In the genomic region with DNA sequence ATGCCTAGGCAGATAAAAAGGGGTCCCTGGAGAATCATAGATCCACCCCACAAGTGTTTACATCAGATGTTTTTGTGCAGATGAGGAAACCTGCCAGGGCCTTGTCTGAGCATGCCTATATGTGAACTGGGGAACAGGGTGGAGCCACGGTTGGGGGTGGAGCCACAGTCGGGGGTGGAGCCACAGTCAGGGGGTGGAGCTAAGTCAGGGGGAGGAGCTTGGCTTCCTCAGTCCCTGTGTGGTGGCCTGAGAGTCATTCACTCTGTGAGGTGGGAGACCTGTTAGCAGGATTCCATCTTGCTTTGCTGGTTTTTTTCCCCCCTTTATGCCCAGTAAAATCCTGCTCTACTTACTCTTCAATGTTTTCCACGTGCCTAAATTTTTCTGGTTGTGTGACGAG, we compare ENCODE assay signal across 11 cellular contexts. TPM values are rescaled to one million over a fixed set of nuclear protein-coding genes. Genes with fewer than 3 reads are reported as not detected.
DNase-seq lines count a peak whose midpoint lies in the region; ATAC-seq, FAIRE-seq and TF ChIP-seq lines count a peak whose summit lies in the region.
"Had no signal": no experiment of that assay in that cellular context is flagged by ENCODE, and none has a peak within 500 bp of the region (broad histone marks: within the 10 kb centered on the region; RNA-seq: fewer than 3 reads in every experiment).

No MANE protein-coding gene starts in this region.

- peak overlapping the region; percentile 9; the same call in 1 of the 2 replicates for H3K9ac ChIP-seq in iPS-20b (ENCODE audit: low read depth, low read length)
- no peak overlapping the region for H3K9ac ChIP-seq in kidney (ENCODE audit: low read length in 2 of 2)
- H3K9ac ChIP-seq: BLaER1 treated with 17β-estradiol and CSF1 and Interleukin-3, amounts not matched to agents 10 nM and 100 nM had no signal

- H3K27ac ChIP-seq in iPS-20b (ENCODE audit: low read length) (peak overlapping the region; percentile 11), kidney (ENCODE audit: low read depth in 2 of 2, low read length in 2 of 2) (no peak overlapping the region), prostate gland (no peak overlapping the region)
- H3K27ac ChIP-seq: BLaER1 treated with 17β-estradiol and CSF1 and Interleukin-3, amounts not matched to agents 10 nM and 100 nM had no signal

- TF ChIP-seq POLR2A in prostate gland (IDR thresholded peaks at IDR 0.05), result no peak

- H3K4me1 ChIP-seq in BE2C (no peaks in the 10 kb centered on the region), iPS-20b (ENCODE audit: insufficient read depth, low read length) (peaks cover 39% of the 10 kb centered on the region), kidney (ENCODE audit: control insufficient read depth in 1 of 2, insufficient read depth in 1 of 2, low read depth in 1 of 2, low read length in 2 of 2) (peaks cover 0 to 3% of the 10 kb centered on the region in 2 donors), prostate gland (replicated peaks) (no peaks in the 10 kb centered on the region)

- ATAC-seq in HG02623 (IDR thresholded peaks at IDR 0.05; ENCODE audit: unreplicated experiment), result peak; percentile 38
- no peak for ATAC-seq in HG03442 (IDR thresholded peaks at IDR 0.05; ENCODE audit: unreplicated experiment)

- H3K27me3 ChIP-seq in BE2C, result no peaks in the 10 kb centered on the region
- H3K27me3 ChIP-seq in iPS-20b (ENCODE audit: insufficient read depth, low read length), result no peaks in the 10 kb centered on the region
- H3K27me3 ChIP-seq in prostate gland (replicated peaks; ENCODE audit: insufficient read depth), result no peaks in the 10 kb centered on the region
- H3K27me3 ChIP-seq: BLaER1 treated with 17β-estradiol and CSF1 and Interleukin-3, amounts not matched to agents 10 nM and 100 nM had no signal

- H3K4me3 ChIP-seq in BE2C (ENCODE audit: low read depth, low read length), result no peak overlapping the region
- no peak overlapping the region for H3K4me3 ChIP-seq in iPS-20b (ENCODE audit: low read length)
- H3K4me3 ChIP-seq in kidney (ENCODE audit: low read length in 2 of 2), result no peak overlapping the region
- no peak overlapping the region for H3K4me3 ChIP-seq in prostate gland
- H3K4me3 ChIP-seq: BLaER1 treated with 17β-estradiol and CSF1 and Interleukin-3, amounts not matched to agents 10 nM and 100 nM had no signal

- TF ChIP-seq CTCF in BE2C (IDR thresholded peaks at IDR 0.05; ENCODE audit: low read depth, low read length), result no peak
- no peak for TF ChIP-seq CTCF in kidney (IDR thresholded peaks at IDR 0.05; ENCODE audit: borderline replicate concordance, extremely low read depth, insufficient read depth)
- TF ChIP-seq CTCF in prostate gland (IDR thresholded peaks at IDR 0.05), result no peak

- 72% methylated on average over 4 of the region's 4 CpGs for WGBS in prostate gland

- DNase-seq in BE2C (peak; percentile 51), nucleus accumbens (lab: John Stamatoyannopoulos, UW) (no peak), kidney (no peak), prostate gland (ENCODE audit: low spot score) (no peak)
- peak; percentile 13 to 27 for DNase-seq in activated CD4-positive, alpha-beta T cell treated with anti-CD3 and anti-CD28 coated beads, Interleukin-2, amount 50 U/mL, for 48 hours
- DNase-seq: HCEC 1CT had no signal

- intact Hi-C loops in kidney (cut with DNase I) (no loop called here), prostate gland (cut with DNase I) (no loop called here)

- no peaks in the 10 kb centered on the region for H3K36me3 ChIP-seq in BE2C
- no peaks in the 10 kb centered on the region for H3K36me3 ChIP-seq in iPS-20b (ENCODE audit: insufficient read depth, low read depth, low read length)
- no peaks in the 10 kb centered on the region for H3K36me3 ChIP-seq in kidney (ENCODE audit: control insufficient read depth in 1 of 2, insufficient read depth in 2 of 2, low read length in 2 of 2)
- H3K36me3 ChIP-seq in prostate gland, result no peaks in the 10 kb centered on the region
- H3K36me3 ChIP-seq: BLaER1 treated with 17β-estradiol and CSF1 and Interleukin-3, amounts not matched to agents 10 nM and 100 nM had no signal

- FAIRE-seq in kidney (lab: Jason Lieb, UNC), result no peak
- FAIRE-seq: endometrium had no signal

- H3K9me3 ChIP-seq in BE2C, result no peaks in the 10 kb centered on the region
- no peaks in the 10 kb centered on the region for H3K9me3 ChIP-seq in iPS-20b (ENCODE audit: insufficient read depth, low read depth, low read length)
- no peaks in the 10 kb centered on the region for H3K9me3 ChIP-seq in kidney (ENCODE audit: control insufficient read depth in 1 of 2, low read length in 2 of 2)
- H3K9me3 ChIP-seq in prostate gland, result no peaks in the 10 kb centered on the region

RNA-seq across cellular contexts. Expression of a gene that starts 57.8 kb away (rescaled TPM):
- 2.3 TPM for polyA plus RNA-seq in BE2C (2012; ENCODE audit: insufficient read depth, insufficient read length, low read depth)
- 243 TPM for total RNA-seq in kidney
- 81.8 TPM for polyA plus RNA-seq in kidney (ENCODE audit: insufficient read depth, low read depth, low replicate concordance)
- total RNA-seq in prostate gland, result 10 to 100 TPM; 53.0 to 69.6 TPM

Comparison
In these comparisons a context has a peak if more than half of its experiments do, and no peak if none do; other contexts are left out.
1. DNase-seq: peak in BE2C (single experiment) and activated CD4-positive, alpha-beta T cell treated with anti-CD3 and anti-CD28 coated beads, Interleukin-2, amount 50 U/mL, for 48 hours (2 of 2); none in nucleus accumbens (0 of 56), kidney (single experiment) and prostate gland (single experiment).